Comparison of ENCODE assay signal across 8 cellular contexts in the genomic region with DNA sequence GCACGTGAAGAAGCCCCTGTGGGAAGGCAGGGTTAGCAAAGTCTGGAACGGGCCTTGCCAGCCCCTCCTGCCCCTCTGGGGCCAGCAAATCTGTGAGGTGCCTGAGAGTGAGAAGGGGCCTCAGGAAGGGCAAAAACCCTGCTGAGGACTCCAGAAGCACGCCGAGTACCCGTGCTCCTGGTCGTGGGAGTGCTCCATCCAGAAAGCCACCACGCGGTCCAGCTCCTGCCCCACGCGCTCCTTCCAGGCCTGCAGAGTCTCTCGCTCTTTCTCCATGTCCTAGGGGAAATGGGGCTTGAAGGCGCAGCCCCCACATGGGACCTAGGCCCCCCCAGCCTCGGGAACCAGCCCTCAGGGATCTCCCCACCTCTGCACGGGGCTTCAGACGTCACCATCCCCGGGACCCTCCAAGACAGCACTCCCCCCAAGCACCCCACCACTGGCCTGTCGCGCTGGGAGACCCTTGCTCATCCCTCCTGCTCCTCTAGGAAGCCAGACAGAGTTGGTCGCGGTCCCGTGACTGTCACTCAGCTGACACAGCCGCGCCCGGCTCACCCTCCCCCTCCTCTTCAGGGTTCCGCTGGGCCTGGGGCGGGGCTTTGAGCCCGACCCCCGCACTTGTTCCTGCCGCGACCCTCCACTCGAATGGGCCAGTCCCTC.
DNase-seq lines count a peak whose midpoint lies in the region; ATAC-seq lines count a peak whose summit lies in the region.

A gene (minus strand): TSS at position 504 of the 660 bp plus-strand sequence. CDS start 33 bp downstream, at position 471.

- peaks cover 34% of the 10 kb centered on the region for H3K4me1 Mint-ChIP-seq in activated naive CD8-positive, alpha-beta T cell treated with anti-CD3 and anti-CD28 coated beads, Interleukin-2, amount 50 U/mL, for 24 hours
- H3K4me1 Mint-ChIP-seq in stimulated activated memory B cell treated with anti-CD40 and anti-IgM and Interleukin-4, amounts not matched to agents 10 μg/mL and 1 μg/mL and 100 μg/mL, for 72 hours = peaks cover 7% of the 10 kb centered on the region

- H3K4me3 Mint-ChIP-seq in activated naive CD8-positive, alpha-beta T cell treated with anti-CD3 and anti-CD28 coated beads, Interleukin-2, amount 50 U/mL, for 24 hours = peak within 1 kb of the TSS; percentile 80
- H3K4me3 Mint-ChIP-seq in stimulated activated memory B cell treated with anti-CD40 and anti-IgM and Interleukin-4, amounts not matched to agents 10 μg/mL and 1 μg/mL and 100 μg/mL, for 72 hours = peak within 1 kb of the TSS; percentile 96

- ATAC-seq in activated naive CD8-positive, alpha-beta T cell treated with anti-CD3 and anti-CD28 coated beads, Interleukin-2, amount 50 U/mL, for 24 hours = no peak
- peak; percentile 77 for ATAC-seq in stimulated activated memory B cell treated with anti-CD40 and anti-IgM and Interleukin-4, amounts not matched to agents 10 μg/mL and 1 μg/mL and 100 μg/mL, for 72 hours
- no peak for ATAC-seq in HG03442 (IDR thresholded peaks at IDR 0.05; ENCODE audit: unreplicated experiment)

- DNase-seq in stimulated activated CD4-positive, alpha-beta T cell treated with anti-CD3 and anti-CD28 coated beads, Interleukin-12 subunit alpha, Interleukin-12 subunit beta, amount 100 ng/mL, for 4 hours = peak; percentile 49
- no peak for DNase-seq in stimulated activated CD4-positive, alpha-beta T cell treated with anti-CD3 and anti-CD28 coated beads, Interleukin-2, amount 100 ng/mL, for 48 hours
- peak; percentile 42 for DNase-seq in activated naive CD8-positive, alpha-beta T cell treated with anti-CD3 and anti-CD28 coated beads, Interleukin-2, amount 50 U/mL, for 24 hours
- DNase-seq in islet precursor cell (peak; percentile 68), NCI-H2196 (lab: John Stamatoyannopoulos, UW; ENCODE audit: unreplicated experiment) (no peak), GF-D8 (lab: John Stamatoyannopoulos, UW) (no peak)

- peak within 1 kb of the TSS; percentile 54 for H3K27ac Mint-ChIP-seq in activated naive CD8-positive, alpha-beta T cell treated with anti-CD3 and anti-CD28 coated beads, Interleukin-2, amount 50 U/mL, for 24 hours
- H3K27ac Mint-ChIP-seq in stimulated activated memory B cell treated with anti-CD40 and anti-IgM and Interleukin-4, amounts not matched to agents 10 μg/mL and 1 μg/mL and 100 μg/mL, for 72 hours = peak within 1 kb of the TSS; percentile 94

- no peaks in the 10 kb centered on the region for H3K9me3 Mint-ChIP-seq in activated naive CD8-positive, alpha-beta T cell treated with anti-CD3 and anti-CD28 coated beads, Interleukin-2, amount 50 U/mL, for 24 hours
- H3K9me3 Mint-ChIP-seq in stimulated activated memory B cell treated with anti-CD40 and anti-IgM and Interleukin-4, amounts not matched to agents 10 μg/mL and 1 μg/mL and 100 μg/mL, for 72 hours = no peaks in the 10 kb centered on the region

- H3K36me3 Mint-ChIP-seq in activated naive CD8-positive, alpha-beta T cell treated with anti-CD3 and anti-CD28 coated beads, Interleukin-2, amount 50 U/mL, for 24 hours (ENCODE audit: low read depth) = peaks cover 4% of the 10 kb centered on the region
- H3K36me3 Mint-ChIP-seq in stimulated activated memory B cell treated with anti-CD40 and anti-IgM and Interleukin-4, amounts not matched to agents 10 μg/mL and 1 μg/mL and 100 μg/mL, for 72 hours = peaks cover 6% of the 10 kb centered on the region

- H3K27me3 Mint-ChIP-seq in activated naive CD8-positive, alpha-beta T cell treated with anti-CD3 and anti-CD28 coated beads, Interleukin-2, amount 50 U/mL, for 24 hours = no peaks in the 10 kb centered on the region
- no peaks in the 10 kb centered on the region for H3K27me3 Mint-ChIP-seq in stimulated activated memory B cell treated with anti-CD40 and anti-IgM and Interleukin-4, amounts not matched to agents 10 μg/mL and 1 μg/mL and 100 μg/mL, for 72 hours

Comparison
In these comparisons a context has a peak if more than half of its experiments do, and no peak if none do; other contexts are left out.
1. DNase-seq: peak in stimulated activated CD4-positive, alpha-beta T cell treated with anti-CD3 and anti-CD28 coated beads, Interleukin-12 subunit alpha, Interleukin-12 subunit beta, amount 100 ng/mL, for 4 hours (single experiment), activated naive CD8-positive, alpha-beta T cell treated with anti-CD3 and anti-CD28 coated beads, Interleukin-2, amount 50 U/mL, for 24 hours (single experiment) and islet precursor cell (single experiment); none in stimulated activated CD4-positive, alpha-beta T cell treated with anti-CD3 and anti-CD28 coated beads, Interleukin-2, amount 100 ng/mL, for 48 hours (0 of 2), NCI-H2196 (single experiment) and GF-D8 (single experiment).